Comparison of ENCODE assay signal across 18 cellular contexts in genomic region chr2:182543746-182544525, GRCh38.
A peak's percentile ranks its signal among the peaks of the same experiment; 100 is the strongest.
DNase-seq lines count a peak whose midpoint lies in the region; ATAC-seq and TF ChIP-seq lines count a peak whose summit lies in the region.
"Had no signal": no experiment of that assay in that cellular context is flagged by ENCODE, and none has a peak within 500 bp of the region (broad histone marks: within the 10 kb centered on the region; RNA-seq: fewer than 3 reads in every experiment).

No MANE protein-coding gene starts in this region.

- ATAC-seq in HG02798 (IDR thresholded peaks at IDR 0.05; ENCODE audit: poor library complexity, unreplicated experiment), result peak; percentile 38
- ATAC-seq: A549 had no signal

- no peaks in the 10 kb centered on the region for H3K9me3 Mint-ChIP-seq in glutamatergic neuron (ENCODE audit: unreplicated experiment)

- no peaks in the 10 kb centered on the region for H3K36me3 Mint-ChIP-seq in glutamatergic neuron (ENCODE audit: unreplicated experiment)

- peaks cover 7% of the 10 kb centered on the region for H3K4me1 Mint-ChIP-seq in glutamatergic neuron (ENCODE audit: low read depth, unreplicated experiment)

- H3K27me3 Mint-ChIP-seq in glutamatergic neuron (ENCODE audit: unreplicated experiment), result no peaks in the 10 kb centered on the region

- H3K4me3 ChIP-seq in fibroblast of villous mesenchyme (ENCODE audit: low read depth, low read length), result no peak overlapping the region
- H3K4me3 ChIP-seq: A549 had no signal

- H3K4me3 Mint-ChIP-seq in glutamatergic neuron (ENCODE audit: unreplicated experiment), result no peak overlapping the region

- no peak overlapping the region for H3K27ac Mint-ChIP-seq in glutamatergic neuron (ENCODE audit: unreplicated experiment)

- no peak for TF ChIP-seq CTCF in fibroblast of villous mesenchyme (IDR thresholded peaks at IDR 0.05; ENCODE audit: insufficient read depth, low read depth, low read length)
- no peak for TF ChIP-seq CTCF in glutamatergic neuron (IDR thresholded peaks at IDR 0.05; ENCODE audit: partially characterized antibody, unreplicated experiment)

- DNase-seq in DMS 273 treated with DMSO at 0.1 percent for 48 hours (lab: John Stamatoyannopoulos, UW), result peak; percentile 24
- peak; percentile 14 for DNase-seq in OCI-M1 (lab: John Stamatoyannopoulos, UW)
- peak; percentile 46 for DNase-seq in fibroblast of villous mesenchyme (ENCODE audit: low read depth)
- DNase-seq in NOMO-1 (lab: John Stamatoyannopoulos, UW; ENCODE audit: unreplicated experiment in 2 of 2), result no peak
- DNase-seq in T1000 (lab: John Stamatoyannopoulos, UW), result no peak
- no peak for DNase-seq in glutamatergic neuron
- no peak for DNase-seq in amygdala (lab: John Stamatoyannopoulos, UW)
- DNase-seq: COR-L47, DMS79, H7, MV-4-11, NCI-H1417 treated with DMSO at 0.1 percent for 48 hours, NCI-H2081 treated with DMSO at 0.1 percent for 48 hours, NCI-H345, NCI-H748 treated with DMSO at 0.1 percent for 48 hours, SHP77 treated with DMSO at 0.1 percent for 48 hours had no signal

Comparison
In these comparisons a context has a peak if more than half of its experiments do, and no peak if none do; other contexts are left out.
1. DNase-seq: peak in DMS 273 treated with DMSO at 0.1 percent for 48 hours (single experiment), OCI-M1 (single experiment) and fibroblast of villous mesenchyme (single experiment); none in NOMO-1 (0 of 2), T1000 (single experiment), glutamatergic neuron (single experiment) and amygdala (0 of 56).